Comparison of ENCODE assay signal across 9 cellular contexts in the genomic region with DNA sequence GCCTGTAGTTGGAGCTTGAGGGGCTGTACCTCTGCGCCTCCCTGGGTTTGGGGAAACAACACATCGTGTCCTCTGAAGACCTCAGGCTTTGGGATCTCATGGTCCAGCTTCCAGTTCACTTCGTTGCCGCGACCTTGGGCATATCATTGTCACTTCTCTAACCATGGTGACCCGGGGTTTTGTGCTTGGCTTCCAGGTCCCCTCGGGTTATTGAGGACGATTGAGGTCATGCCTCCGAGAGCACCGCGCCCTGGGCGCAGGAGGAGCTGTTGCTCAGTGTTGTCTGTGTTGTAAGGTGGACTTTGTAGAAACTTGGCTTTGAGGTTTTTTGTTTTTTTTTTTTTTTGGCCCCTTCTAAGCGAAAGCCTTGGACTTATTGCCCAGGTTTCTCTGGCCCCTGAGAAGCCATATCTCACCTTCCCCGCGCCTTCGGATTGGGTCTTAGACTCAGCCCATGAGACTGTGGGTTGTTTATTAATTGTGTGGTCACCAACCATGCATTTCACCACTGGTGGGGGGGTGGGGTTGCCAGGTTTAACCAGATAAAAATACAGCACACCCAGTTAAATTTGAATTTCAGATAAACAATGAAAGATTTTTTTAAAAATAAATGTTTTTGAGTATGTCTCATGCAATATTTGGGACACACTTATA.
DNase-seq lines count a peak whose midpoint lies in the region; ATAC-seq and TF ChIP-seq lines count a peak whose summit lies in the region.
"Had no signal": no experiment of that assay in that cellular context is flagged by ENCODE, and none has a peak within 500 bp of the region (broad histone marks: within the 10 kb centered on the region; RNA-seq: fewer than 3 reads in every experiment).

No MANE protein-coding gene starts in this region.

- H3K9ac ChIP-seq in duodenal mucosa (ENCODE audit: low read depth in 1 of 2, low read length in 2 of 2), result peak overlapping the region in 1 of 2 donors; percentile 68

- H3K9me3 ChIP-seq in duodenal mucosa (ENCODE audit: control insufficient read depth in 1 of 2, low read length in 2 of 2), result no peaks in the 10 kb centered on the region

- peaks cover 6 to 17% of the 10 kb centered on the region in 2 donors for H3K4me1 ChIP-seq in duodenal mucosa (ENCODE audit: control insufficient read depth in 1 of 2, insufficient read depth in 2 of 2, low read length in 2 of 2)

- H3K27me3 Mint-ChIP-seq in nephron progenitor cell (ENCODE audit: low read depth, poor library complexity), result peaks cover 11% of the 10 kb centered on the region

- DNase-seq in AG10803 (ENCODE audit: low read depth) (no peak), nephron progenitor cell (no peak), DMS114 treated with DMSO at 0.1 percent for 48 hours (lab: John Stamatoyannopoulos, UW; ENCODE audit: unreplicated experiment) (no peak), NCI-H128 (lab: John Stamatoyannopoulos, UW; ENCODE audit: unreplicated experiment) (no peak)
- DNase-seq: NCI-H1048 had no signal

- no peak overlapping the region for H3K27ac Mint-ChIP-seq in nephron progenitor cell

- peak overlapping the region; percentile 62; the same call in 1 of the 2 replicates for H3K4me3 ChIP-seq in AG10803 (ENCODE audit: low read length)
- peak overlapping the region; percentile 67 to 69 for H3K4me3 ChIP-seq in duodenal mucosa (ENCODE audit: low read depth in 1 of 2, low read length in 2 of 2)

- no peaks in the 10 kb centered on the region for H3K36me3 ChIP-seq in duodenal mucosa (ENCODE audit: control insufficient read depth in 1 of 2, insufficient read depth in 2 of 2, low read length in 2 of 2)

- peaks cover 16% of the 10 kb centered on the region for H3K9me3 Mint-ChIP-seq in nephron progenitor cell

- no peaks in the 10 kb centered on the region for H3K27me3 ChIP-seq in duodenal mucosa (ENCODE audit: control insufficient read depth in 1 of 2, insufficient read depth in 2 of 2, low read length in 2 of 2)

- peak; percentile 59 for ATAC-seq in HG03354 (IDR thresholded peaks at IDR 0.05; ENCODE audit: poor library complexity, severe bottlenecking, unreplicated experiment)
- ATAC-seq in GM21423 (IDR thresholded peaks at IDR 0.05; ENCODE audit: unreplicated experiment), result no peak
- ATAC-seq in GM21526 (IDR thresholded peaks at IDR 0.05; ENCODE audit: low FRiP score, unreplicated experiment), result no peak

- H3K36me3 Mint-ChIP-seq in nephron progenitor cell (ENCODE audit: low read depth), result peaks cover 18% of the 10 kb centered on the region

- peak overlapping the region; percentile 56 for H3K27ac ChIP-seq in duodenal mucosa (ENCODE audit: low read depth, low read length)

- H3K4me3 Mint-ChIP-seq in nephron progenitor cell, result peak overlapping the region; percentile 70

- TF ChIP-seq CTCF in AG10803 (conservative IDR thresholded peaks at IDR 0.05; ENCODE audit: low read length) (no peak), nephron progenitor cell (IDR thresholded peaks at IDR 0.05) (no peak)

- H3K4me1 Mint-ChIP-seq in nephron progenitor cell, result peaks cover 49% of the 10 kb centered on the region
